8 cellular contexts compared by ENCODE assay signal in genomic region chr4:972651-973424, GRCh38. TPM values are rescaled to one million over a fixed set of nuclear protein-coding genes. Genes with fewer than 3 reads are reported as not detected.
DNase-seq lines count a peak whose midpoint lies in the region; ATAC-seq, FAIRE-seq and TF ChIP-seq lines count a peak whose summit lies in the region.

No MANE protein-coding gene starts in this region.

- H3K4me1 ChIP-seq in BLaER1 (peaks cover 39% of the 10 kb centered on the region), ovary (ENCODE audit: insufficient read depth) (peaks cover 8% of the 10 kb centered on the region)

- H3K27me3 ChIP-seq in BLaER1 (no peaks in the 10 kb centered on the region), ovary (no peaks in the 10 kb centered on the region)

- no peak for FAIRE-seq in urothelium cell line (lab: Jason Lieb, UNC)

- TF ChIP-seq EP300 in ovary (IDR thresholded peaks at IDR 0.05) = no peak

- ATAC-seq in GM21447 (IDR thresholded peaks at IDR 0.05; ENCODE audit: unreplicated experiment) = peak; percentile 36

- H3K27ac ChIP-seq in BLaER1 = peak overlapping the region; percentile 80
- no peak overlapping the region for H3K27ac ChIP-seq in ovary

- peak overlapping the region; percentile 91 for H3K9ac ChIP-seq in BLaER1

- H3K4me2 ChIP-seq in BLaER1 = peak overlapping the region; percentile 100

- peaks cover 15% of the 10 kb centered on the region for H3K9me3 ChIP-seq in BLaER1
- H3K9me3 ChIP-seq in ovary = no peaks in the 10 kb centered on the region

- TF ChIP-seq CTCF in fibroblast of mammary gland (conservative IDR thresholded peaks at IDR 0.05; ENCODE audit: control insufficient read depth, insufficient read depth, low read depth, low read length) (no peak), ovary (IDR thresholded peaks at IDR 0.05) (no peak)

- H3K4me3 ChIP-seq in BLaER1 (peak overlapping the region; percentile 96), fibroblast of mammary gland (ENCODE audit: control insufficient read depth, low read depth, low read length) (peak overlapping the region; percentile 52), ovary (peak overlapping the region; percentile 83)
- peak overlapping the region; percentile 66 for H3K4me3 ChIP-seq in Jurkat, Clone E6-1 (ENCODE audit: low read length)

- intact Hi-C loops in ovary (cut with DNase I) = no loop called here

- peaks cover 43% of the 10 kb centered on the region for H4K20me1 ChIP-seq in BLaER1

- no peak for DNase-seq in Jurkat, Clone E6-1 (ENCODE audit: low read depth, low spot score)
- DNase-seq in activated T-cell treated with anti-CD3 and anti-CD28 coated beads for 1 hour (ENCODE audit: low read depth) (peak; percentile 37), fibroblast of mammary gland (ENCODE audit: low read depth) (no peak), ovary (peak in 3 of 5 donors; percentile 47 to 72 (median 67)), urothelium cell line (ENCODE audit: low spot score) (peak; percentile 39), NCI-H524 treated with DMSO at 0.1 percent for 48 hours (lab: John Stamatoyannopoulos, UW) (no peak)

- H3K36me3 ChIP-seq in BLaER1 = peaks cover 22% of the 10 kb centered on the region; the same call in 1 of the 2 replicates
- H3K36me3 ChIP-seq in ovary = no peaks in the 10 kb centered on the region

- no peak for TF ChIP-seq POLR2A in ovary (IDR thresholded peaks at IDR 0.05)

- 0 to 2% (median 1%) methylated on average over 26 to 65 of the region's 65 CpGs for WGBS in ovary, 3 donors

RNA-seq across cellular contexts. Expression of gene DGKQ, which starts 0.5 kb away (rescaled TPM):
- polyA plus RNA-seq in Jurkat, Clone E6-1 (2012; ENCODE audit: insufficient read depth, insufficient read length) = 12.8 TPM
- total RNA-seq in ovary = 10 to 100 TPM in 2 of 7 donors, 1 to 10 TPM in 5; 5.5 to 12.9 (median 7.0) TPM
- 1 to 10 TPM in 1 of 2 donors, under 1 TPM in 1; 0.53 to 5.7 TPM for polyA plus RNA-seq in ovary

RNA-seq across cellular contexts. Expression of gene IDUA, which starts 14.0 kb away (rescaled TPM):
- 3.7 TPM for polyA plus RNA-seq in Jurkat, Clone E6-1 (2012; ENCODE audit: insufficient read depth, insufficient read length)
- total RNA-seq in ovary = 10 to 100 TPM; 13.9 to 49.1 (median 33.9) TPM
- polyA plus RNA-seq in ovary = 10 to 100 TPM in 1 of 2 donors, 1 to 10 TPM in 1; 3.1 to 17.2 TPM

RNA-seq across cellular contexts. Expression of gene SLC26A1, which starts 20.4 kb away (rescaled TPM):
- polyA plus RNA-seq in Jurkat, Clone E6-1 (2012; ENCODE audit: insufficient read depth, insufficient read length) = 2.1 TPM
- total RNA-seq in ovary = 1 to 10 TPM in 1 of 7 donors, under 1 TPM in 5, not detected in 1; 0.10 to 1.1 (median 0.21) TPM
- under 1 TPM; 0.28 to 0.36 TPM for polyA plus RNA-seq in ovary

RNA-seq across cellular contexts. Expression of gene FGFRL1, which starts 38.6 kb away (rescaled TPM):
- 12.2 TPM for polyA plus RNA-seq in Jurkat, Clone E6-1 (2012; ENCODE audit: insufficient read depth, insufficient read length)
- 10 to 100 TPM; 23.4 to 59.1 (median 40.2) TPM for total RNA-seq in ovary
- polyA plus RNA-seq in ovary = 10 to 100 TPM; 29.5 to 29.6 TPM

RNA-seq across cellular contexts. Expression of gene TMEM175, which starts 40.6 kb away (rescaled TPM):
- 16.5 TPM for polyA plus RNA-seq in Jurkat, Clone E6-1 (2012; ENCODE audit: insufficient read depth, insufficient read length)
- 10 to 100 TPM; 10.6 to 28.4 (median 21.2) TPM for total RNA-seq in ovary
- polyA plus RNA-seq in ovary = 10 to 100 TPM; 10.9 to 25.1 TPM

Comparison
In these comparisons a context has a peak if more than half of its experiments do, and no peak if none do; other contexts are left out.
1. DNase-seq: peak in activated T-cell treated with anti-CD3 and anti-CD28 coated beads for 1 hour (single experiment), ovary (3 of 5) and urothelium cell line (single experiment); none in Jurkat, Clone E6-1 (single experiment), fibroblast of mammary gland (single experiment) and NCI-H524 treated with DMSO at 0.1 percent for 48 hours (single experiment).
2. Peak in every context shown above with its lines, with median percentiles within 50 percentile points of each other: H3K4me3 ChIP-seq.